ENCODE assay signal across 9 cellular contexts in genomic region chr11:111733009-111733408, GRCh38. TPM values are rescaled to one million over a fixed set of nuclear protein-coding genes. Genes with fewer than 3 reads are reported as not detected.
DNase-seq lines count a peak whose midpoint lies in the region; ATAC-seq and TF ChIP-seq lines count a peak whose summit lies in the region.
"Had no signal": no experiment of that assay in that cellular context is flagged by ENCODE, and none has a peak within 500 bp of the region (broad histone marks: within the 10 kb centered on the region; RNA-seq: fewer than 3 reads in every experiment).

No MANE protein-coding gene starts in this region.

- DNase-seq in MG63 (peak; percentile 85), medulla oblongata (ENCODE audit: extremely low spot score) (peak; percentile 62), testis (no peak), NCI-H69 (lab: John Stamatoyannopoulos, UW) (no peak), RPMI8226 (no peak)
- DNase-seq in activated CD4-positive, CD25-positive, alpha-beta regulatory T cell treated with anti-CD3 and anti-CD28 coated beads, Interleukin-2, amount 50 U/mL, for 72 hours: no peak
- DNase-seq: activated CD8-positive, alpha-beta memory T cell treated with anti-CD3 and anti-CD28 coated beads for 24 hours had no signal

- TF ChIP-seq CTCF in testis (IDR thresholded peaks at IDR 0.05): no peak

- WGBS in testis, 2 donors: 40 to 70% methylated on average over 6 to 7 of the region's 7 CpGs

- H3K9ac ChIP-seq in duodenal mucosa (ENCODE audit: low read depth in 1 of 2, low read length in 2 of 2): peak overlapping the region; percentile 12 to 14

- TF ChIP-seq POLR2A in testis (IDR thresholded peaks at IDR 0.05): no peak

- H3K4me3 ChIP-seq in MG63 (no peak overlapping the region), duodenal mucosa (ENCODE audit: low read depth in 1 of 2, low read length in 2 of 2) (no peak overlapping the region), testis (no peak overlapping the region)

- H3K36me3 ChIP-seq in MG63 (peaks cover 30% of the 10 kb centered on the region), duodenal mucosa (ENCODE audit: control insufficient read depth in 1 of 2, insufficient read depth in 2 of 2, low read length in 2 of 2) (peaks cover 0 to 5% of the 10 kb centered on the region in 2 donors), testis (ENCODE audit: low read depth, missing control alignments) (no peaks in the 10 kb centered on the region)

- H3K4me1 ChIP-seq in duodenal mucosa (ENCODE audit: control insufficient read depth in 1 of 2, insufficient read depth in 2 of 2, low read length in 2 of 2): peaks cover 24 to 44% of the 10 kb centered on the region in 2 donors
- peaks cover 64% of the 10 kb centered on the region for H3K4me1 ChIP-seq in testis

- H3K27ac ChIP-seq in duodenal mucosa (ENCODE audit: low read depth, low read length) (peak overlapping the region; percentile 94), testis (peak overlapping the region; percentile 57 to 89)

- H3K27me3 ChIP-seq in MG63 (no peaks in the 10 kb centered on the region), duodenal mucosa (ENCODE audit: control insufficient read depth in 1 of 2, insufficient read depth in 2 of 2, low read length in 2 of 2) (no peaks in the 10 kb centered on the region), testis (no peaks in the 10 kb centered on the region)

- ATAC-seq in HG03378 (IDR thresholded peaks at IDR 0.05; ENCODE audit: unreplicated experiment): no peak

- intact Hi-C loops in testis (cut with DNase I; ENCODE audit: low total_unique reads): no loop called here

- H3K9me3 ChIP-seq in MG63: no peaks in the 10 kb centered on the region
- no peaks in the 10 kb centered on the region for H3K9me3 ChIP-seq in duodenal mucosa (ENCODE audit: control insufficient read depth in 1 of 2, low read length in 2 of 2)
- no peaks in the 10 kb centered on the region for H3K9me3 ChIP-seq in testis

RNA-seq across cellular contexts. Expression of gene PPP2R1B, which starts 33.2 kb away (rescaled TPM):
- total RNA-seq in MG63 (2014; rRNA removed; shearing (Covaris generic); ENCODE audit: low replicate concordance): 16.1 TPM in 2 replicates
- total RNA-seq in testis: 10 to 100 TPM; 67.2 to 75.8 TPM
- polyA plus RNA-seq in testis (ENCODE audit: insufficient read depth, low read depth, low replicate concordance): 115 TPM

Comparison
In these comparisons a context has a peak if more than half of its experiments do, and no peak if none do; other contexts are left out.
1. DNase-seq: peak in MG63 (single experiment) and medulla oblongata (single experiment); none in testis (single experiment), NCI-H69 (single experiment), activated CD4-positive, CD25-positive, alpha-beta regulatory T cell treated with anti-CD3 and anti-CD28 coated beads, Interleukin-2, amount 50 U/mL, for 72 hours (single experiment) and RPMI8226 (single experiment).